ENCODE assay signal across 1 cellular context in the genomic region with DNA sequence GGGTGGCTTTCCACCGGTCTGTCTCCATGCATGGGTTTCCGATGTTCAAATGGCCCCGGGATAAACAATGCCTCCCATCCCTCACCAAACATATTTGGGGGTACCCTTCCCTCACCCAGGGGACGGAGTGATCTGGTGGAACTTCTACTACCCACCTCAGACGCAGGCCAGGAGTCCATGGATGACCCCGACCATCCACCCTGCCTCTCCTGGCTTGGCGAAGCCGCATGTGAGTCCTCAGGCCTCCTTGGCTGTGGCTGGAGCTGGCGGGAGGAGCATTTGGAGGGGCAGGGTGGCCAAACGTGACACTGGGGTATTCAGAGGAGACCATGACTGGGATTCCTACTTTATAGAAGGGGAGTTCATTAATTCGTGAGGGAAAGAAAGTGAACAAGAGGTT.
TF ChIP-seq lines count a peak whose summit lies in the region.

No MANE protein-coding gene starts in this region.

TF ChIP-seq in GM12891, 5 proteins besides CTCF, POLR2A, EP300 and RAD21 (continued from another document):
- TF ChIP-seq TAF1 (IDR thresholded peaks at IDR 0.05; ENCODE audit: low read depth, low read length) (no peak), POU2F2 (IDR thresholded peaks at IDR 0.05; ENCODE audit: low read depth, low read length) (no peak), PAX5 (IDR thresholded peaks at IDR 0.05; ENCODE audit: insufficient read depth, low read length, severe bottlenecking) (no peak), SPI1 (IDR thresholded peaks at IDR 0.05; ENCODE audit: low read depth, low read length) (no peak)
